ENCODE assay signal across 18 cellular contexts in genomic region chr9:95715911-95716435, GRCh38.
"Had no signal": no experiment of that assay in that cellular context is flagged by ENCODE, and none has a peak within 500 bp of the region (broad histone marks: within the 10 kb centered on the region; RNA-seq: fewer than 3 reads in every experiment).

No MANE protein-coding gene starts in this region.

- DNase-seq: activated CD4-positive, alpha-beta T cell treated with anti-CD3 and anti-CD28 coated beads, Interleukin-2, amount 10 ng/mL, durations not matched to agents 24 days and 14 days; activated CD4-positive, CD25-positive, alpha-beta regulatory T cell; activated CD8-positive, alpha-beta memory T cell treated with anti-CD3 and anti-CD28 coated beads, Interleukin-2, amount 50 U/mL, for 4 hours; activated CD8-positive, alpha-beta T cell treated with anti-CD3 and anti-CD28 coated beads, Interleukin-2, amount 10 ng/mL, durations not matched to agents 7 days and 5 days; activated effector memory CD4-positive, alpha-beta T cell treated with anti-CD3 and anti-CD28 coated beads, Interleukin-2, amount 50 U/mL, for 16 hours; activated T-cell treated with anti-CD3 and anti-CD28 coated beads, Interleukin-2, amount 50 U/mL, for 48 hours; adrenal gland; hippocampal formation; left ventricle myocardium inferior; mucosa of descending colon; naive thymus-derived CD4-positive, alpha-beta T cell; pancreas; stimulated activated CD4-positive, alpha-beta T cell treated with anti-CD3 and anti-CD28 coated beads, Interleukin-2, amount 100 ng/mL, for 48 hours; tibial artery had no signal

- H3K27ac ChIP-seq: adrenal gland, cardiac muscle cell, left ventricle myocardium inferior, pancreas, tibial artery, vagina had no signal

- H3K4me1 ChIP-seq: adrenal gland, left ventricle myocardium inferior, pancreas, tibial artery, vagina had no signal

- H3K36me3 ChIP-seq: adrenal gland, cardiac muscle cell, left ventricle myocardium inferior, pancreas, tibial artery, vagina had no signal

- H3K9me3 ChIP-seq: adrenal gland, pancreas, tibial artery, vagina had no signal

- H3K27me3 ChIP-seq: adrenal gland, cardiac muscle cell, pancreas, tibial artery, vagina had no signal

- ATAC-seq: activated CD8-positive, alpha-beta T cell treated with anti-CD3 and anti-CD28 coated beads, Interleukin-2, amount 10 ng/mL, durations not matched to agents 7 days and 5 days; esophagus mucosa; mucosa of descending colon; naive thymus-derived CD4-positive, alpha-beta T cell; pancreas; stimulated activated memory B cell treated with anti-CD40 and anti-IgM and Interleukin-4, amounts not matched to agents 10 μg/mL and 1 μg/mL and 100 μg/mL, for 72 hours had no signal

- H3K4me3 ChIP-seq: adrenal gland, cardiac muscle cell, left ventricle myocardium inferior, mucosa of descending colon, pancreas, tibial artery, vagina had no signal
